In genomic region chr3:184377374-184377773, GRCh38 we compare ENCODE assay signal across 22 cellular contexts. TPM values are rescaled to one million over a fixed set of nuclear protein-coding genes. Genes with fewer than 3 reads are reported as not detected.
DNase-seq lines count a peak whose midpoint lies in the region; ATAC-seq, FAIRE-seq and TF ChIP-seq lines count a peak whose summit lies in the region.
"Had no signal": no experiment of that assay in that cellular context is flagged by ENCODE, and none has a peak within 500 bp of the region (broad histone marks: within the 10 kb centered on the region; RNA-seq: fewer than 3 reads in every experiment).

No MANE protein-coding gene starts in this region.

- H3K27ac Mint-ChIP-seq in nephron progenitor cell, result no peak overlapping the region
- no peak overlapping the region for H3K27ac Mint-ChIP-seq in activated CD4-positive, alpha-beta T cell treated with anti-CD3 and anti-CD28 coated beads, Interleukin-2, amount 10 ng/mL, durations not matched to agents 24 days and 14 days
- H3K27ac Mint-ChIP-seq: activated CD8-positive, alpha-beta T cell treated with anti-CD3 and anti-CD28 coated beads for 36 hours; activated naive CD4-positive, alpha-beta T cell treated with anti-CD3 and anti-CD28 coated beads, Interleukin-2, amount 50 U/mL, for 72 hours; T-helper 1 cell treated with Interleukin-12 subunit alpha and Interleukin-12 subunit beta and Interleukin-4 antibody, amounts not matched to agents 30 μg/mL and 1 μg/mL, for 36 hours had no signal

- H3K27ac ChIP-seq in BLaER1, result no peak overlapping the region
- peak overlapping the region; percentile 29; the same call in 1 of the 3 replicates for H3K27ac ChIP-seq in K562 (ENCODE audit: extremely low read depth, low read depth, low read length)
- H3K27ac ChIP-seq: tibial artery, VCaP had no signal

- H3K4me1 ChIP-seq in BLaER1, result peaks cover 23% of the 10 kb centered on the region; the same call in 1 of the 2 replicates
- H3K4me1 ChIP-seq in K562 (replicated peaks in 1 of 2; ENCODE audit: control insufficient read depth in 2 of 2, insufficient read depth in 2 of 2, low read length in 2 of 2), result peaks cover 5 to 34% of the 10 kb centered on the region in 2 experiments; a peak in 4 of 5 replicates

- peak overlapping the region; percentile 90 for H2AFZ ChIP-seq in K562 (ENCODE audit: low read depth, low read length)

- H3K4me3 ChIP-seq in BLaER1, result no peak overlapping the region
- no peak overlapping the region for H3K4me3 ChIP-seq in K562
- H3K4me3 ChIP-seq: tibial artery had no signal

- H3K4me2 ChIP-seq in BLaER1, result peak overlapping the region; percentile 5; the same call in 1 of the 2 replicates
- peak overlapping the region; percentile 66 for H3K4me2 ChIP-seq in K562 (ENCODE audit: insufficient read depth, low read length)

- TF ChIP-seq CTCF in K562 (IDR thresholded peaks at IDR 0.05 in 2 of 3, conservative IDR thresholded peaks at IDR 0.05 in 1 of 3; ENCODE audit: insufficient read depth in 2 of 3, low read depth in 1 of 3, low read length in 3 of 3) (no peak), nephron progenitor cell (IDR thresholded peaks at IDR 0.05) (no peak)

- H3K9ac ChIP-seq in BLaER1 (no peak overlapping the region), K562 (ENCODE audit: insufficient read depth in 1 of 2, low read depth in 2 of 2, low read length in 2 of 2) (peak overlapping the region; percentile 6 to 21; a peak in 2 of 4 replicates)

- H3K4me3 Mint-ChIP-seq in nephron progenitor cell, result peak overlapping the region; percentile 82
- H3K4me3 Mint-ChIP-seq in activated CD4-positive, alpha-beta T cell treated with anti-CD3 and anti-CD28 coated beads, Interleukin-2, amount 10 ng/mL, durations not matched to agents 24 days and 14 days, result no peak overlapping the region
- H3K4me3 Mint-ChIP-seq: activated CD8-positive, alpha-beta T cell treated with anti-CD3 and anti-CD28 coated beads for 36 hours; activated T-cell treated with anti-CD3 and anti-CD28 coated beads, Interleukin-2, amount 50 U/mL, for 4 hours; T-helper 1 cell treated with Interleukin-12 subunit alpha and Interleukin-12 subunit beta and Interleukin-4 antibody, amounts not matched to agents 30 μg/mL and 1 μg/mL, for 36 hours had no signal

- H3K36me3 ChIP-seq in BLaER1 (no peaks in the 10 kb centered on the region), K562 (ENCODE audit: control insufficient read depth, insufficient read depth, low read length) (no peaks in the 10 kb centered on the region)
- H3K36me3 ChIP-seq: tibial artery had no signal

- H4K20me1 ChIP-seq in BLaER1 (peaks cover 37% of the 10 kb centered on the region), K562 (replicated peaks; ENCODE audit: control insufficient read depth, insufficient read depth, low read length) (0 out of 2 replicates have a peak, but pooled peaks cover 5% of the 10 kb centered on the region)

- in situ Hi-C loops in K562 (cut with MboI), result no loop called here

- H3K4me1 Mint-ChIP-seq in nephron progenitor cell, result peaks cover 42% of the 10 kb centered on the region
- H3K4me1 Mint-ChIP-seq in activated CD4-positive, alpha-beta T cell treated with anti-CD3 and anti-CD28 coated beads, Interleukin-2, amount 10 ng/mL, durations not matched to agents 24 days and 14 days, result peaks cover 4% of the 10 kb centered on the region

- H3K9me1 ChIP-seq in K562 (ENCODE audit: control insufficient read depth, insufficient read depth, low read length), result no peaks in the 10 kb centered on the region

- BruUV-seq in K562 (replicated peaks; lab: Mats Ljungman, UMichigan), result no TSS peak

- H3K79me2 ChIP-seq in K562 (ENCODE audit: control insufficient read depth, insufficient read depth, low read length), result no peaks in the 10 kb centered on the region

- ATAC-seq in K562, result no peak
- ATAC-seq: activated CD8-positive, alpha-beta T cell treated with anti-CD3 and anti-CD28 coated beads for 36 hours; activated naive CD4-positive, alpha-beta T cell treated with anti-CD3 and anti-CD28 coated beads, Interleukin-2, amount 50 U/mL, for 72 hours; activated T-cell treated with anti-CD3 and anti-CD28 coated beads, Interleukin-2, amount 50 U/mL, for 4 hours had no signal

- CTCF ChIA-PET in K562 (lab: Yijun Ruan, JAX; ENCODE audit: low intra/inter-chr PET ratio), result no interaction called here

- H3K27me3 Mint-ChIP-seq in nephron progenitor cell (ENCODE audit: low read depth, poor library complexity), result peaks cover 46% of the 10 kb centered on the region
- H3K27me3 Mint-ChIP-seq in activated CD4-positive, alpha-beta T cell treated with anti-CD3 and anti-CD28 coated beads, Interleukin-2, amount 10 ng/mL, durations not matched to agents 24 days and 14 days, result peaks cover 58% of the 10 kb centered on the region

- no peak for FAIRE-seq in K562 (lab: Jason Lieb, UNC)
- FAIRE-seq: endometrium had no signal

- peak; percentile 80 for DNase-seq in NCI-H146 (lab: John Stamatoyannopoulos, UW)
- DNase-seq in K562 (ENCODE audit: extremely low read depth in 1 of 4, low spot score in 3 of 4), result no peak
- DNase-seq in nephron progenitor cell, result no peak
- no peak for DNase-seq in GF-D8 (lab: John Stamatoyannopoulos, UW)
- DNase-seq in NCI-H446 treated with DMSO at 0.1 percent for 48 hours (lab: John Stamatoyannopoulos, UW), result no peak
- DNase-seq in NCI-H1105 (lab: John Stamatoyannopoulos, UW), result no peak
- no peak for DNase-seq in activated CD4-positive, alpha-beta T cell treated with anti-CD3 and anti-CD28 coated beads, Interleukin-2, amount 10 ng/mL, durations not matched to agents 24 days and 14 days
- DNase-seq: activated CD8-positive, alpha-beta T cell treated with anti-CD3 and anti-CD28 coated beads for 36 hours; activated T-cell treated with anti-CD3 and anti-CD28 coated beads, Interleukin-2, amount 50 U/mL, for 4 hours; DND-41; hippocampal formation; NCI-H1092; NCI-H226; retina; stimulated activated naive CD4-positive, alpha-beta T cell; tibial artery had no signal

- intact Hi-C loops in K562 (cut with micrococcal nuclease), result loop anchor here (10.0 kb wide), 1 partner anchor 397 kb away; no protein-coding TSS in a partner anchor
- intact Hi-C loops in activated CD4-positive, alpha-beta T cell treated with anti-CD3 and anti-CD28 coated beads, Interleukin-2, amount 10 ng/mL, durations not matched to agents 24 days and 14 days (cut with micrococcal nuclease), result no loop called here

- no peak for TF ChIP-seq POLR2A in K562 (conservative IDR thresholded peaks at IDR 0.05)

- H3K9me3 Mint-ChIP-seq in nephron progenitor cell, result no peaks in the 10 kb centered on the region
- no peaks in the 10 kb centered on the region for H3K9me3 Mint-ChIP-seq in activated CD4-positive, alpha-beta T cell treated with anti-CD3 and anti-CD28 coated beads, Interleukin-2, amount 10 ng/mL, durations not matched to agents 24 days and 14 days
- H3K9me3 Mint-ChIP-seq: activated CD8-positive, alpha-beta T cell treated with anti-CD3 and anti-CD28 coated beads for 36 hours; activated naive CD4-positive, alpha-beta T cell treated with anti-CD3 and anti-CD28 coated beads, Interleukin-2, amount 50 U/mL, for 72 hours; activated T-cell treated with anti-CD3 and anti-CD28 coated beads, Interleukin-2, amount 50 U/mL, for 4 hours; T-helper 1 cell treated with Interleukin-12 subunit alpha and Interleukin-12 subunit beta and Interleukin-4 antibody, amounts not matched to agents 30 μg/mL and 1 μg/mL, for 36 hours had no signal

- H3K27me3 ChIP-seq in BLaER1 (peaks cover 55% of the 10 kb centered on the region), K562 (ENCODE audit: control insufficient read depth in 2 of 2, insufficient read depth in 2 of 2, low read length in 2 of 2) (peaks cover 18 to 24% of the 10 kb centered on the region in 2 experiments)

- H3K9me3 ChIP-seq in BLaER1 (no peaks in the 10 kb centered on the region), K562 (replicated peaks; ENCODE audit: control insufficient read depth, insufficient read depth, low read depth, low read length) (no peaks in the 10 kb centered on the region)
- H3K9me3 ChIP-seq: tibial artery had no signal

- peaks cover 7% of the 10 kb centered on the region for H3K36me3 Mint-ChIP-seq in nephron progenitor cell (ENCODE audit: low read depth)
- no peaks in the 10 kb centered on the region for H3K36me3 Mint-ChIP-seq in activated CD4-positive, alpha-beta T cell treated with anti-CD3 and anti-CD28 coated beads, Interleukin-2, amount 10 ng/mL, durations not matched to agents 24 days and 14 days (ENCODE audit: low read depth)
- H3K36me3 Mint-ChIP-seq: activated naive CD4-positive, alpha-beta T cell treated with anti-CD3 and anti-CD28 coated beads, Interleukin-2, amount 50 U/mL, for 72 hours had no signal

- POLR2A ChIA-PET in K562 (lab: Yijun Ruan, JAX), result interaction anchor here (0.6 to 1.3 kb wide), 6 partner anchors 9 to 335 kb away, joined by 3 to 7 read pairs (median 3); partner anchors contain the start of gene MAGEF1

- no peak for TF ChIP-seq RAD21 in K562 (CRISPR knock-in tag; conservative IDR thresholded peaks at IDR 0.05 in 1 of 2, IDR thresholded peaks at IDR 0.05 in 1 of 2)

- TF ChIP-seq EP300 in K562 (IDR thresholded peaks at IDR 0.05; ENCODE audit: low read length), result no peak

- WGBS in K562 (ENCODE audit: insufficient coverage, low coverage, missing lambda C conversion rate), result 59% methylated on average over 5 of the region's 5 CpGs

RNA-seq across cellular contexts. Expression of gene THPO, which starts 0.6 kb away (rescaled TPM):
- total RNA-seq in K562 (2011; cell fraction: chromatin; rRNA removed; ENCODE audit: low replicate concordance), result 1.6 and 3.6 TPM in 2 replicates
- total RNA-seq in K562 (2011; cell fraction: nucleolus; rRNA removed), result 1.3 and 3.7 TPM in 2 replicates
- 2.0 and 2.9 TPM in 2 replicates for total RNA-seq in K562 (2011; cell fraction: nucleoplasm; rRNA removed)
- total RNA-seq in K562 (2014; rRNA removed) (0.24 TPM in 1 of 2 replicates, not detected in the other), K562 (2014; rRNA removed; fragmentation: Illumina TruSeq; extraction: Trizol) (0.36 TPM in 1 of 2 replicates, not detected in the other), K562 (2015; rRNA removed; fragmentation: Illumina TruSeq; extraction: Trizol) (0.11 and 0.22 TPM in 2 replicates), K562 (2021) (0.40 and 0.62 TPM in 2 replicates)
- polyA plus RNA-seq in K562 (2011; rRNA removed) (0.18 and 0.56 TPM in 2 replicates), K562 (2014; fragmentation: Illumina TruSeq; extraction: Trizol) (0.64 and 1.1 TPM in 2 replicates), K562 (2014; fragmentation: Nextera tagmentation; extraction: Ambion mirVana) (under 1 TPM; 0.11 to 0.28 TPM), K562 (2014; rRNA removed) (0.34 and 0.50 TPM in 2 replicates)
- 0.29 and 2.3 TPM in 2 replicates for polyA plus RNA-seq in K562 (2011; cell fraction: cytosol; rRNA removed)
- polyA plus RNA-seq in K562 (2011; cell fraction: nucleus; rRNA removed), result 0.46 and 2.7 TPM in 2 replicates
- polyA plus RNA-seq in K562 (2012), result 0.60 and 0.68 TPM in 2 replicates
- 0.12 and 0.39 TPM in 2 replicates for polyA minus RNA-seq in K562 (2011; rRNA and poly(A)+ RNA removed)
- 1.1 TPM in 1 of 2 replicates, not detected in the other for polyA minus RNA-seq in K562 (2011; cell fraction: cytosol; rRNA and poly(A)+ RNA removed)
- polyA minus RNA-seq in K562 (2011; cell fraction: nucleus; rRNA and poly(A)+ RNA removed), result 0.33 and 1.8 TPM in 2 replicates
- not detected in 2 replicates for total RNA-seq in activated CD4-positive, alpha-beta T cell treated with anti-CD3 and anti-CD28 coated beads, Interleukin-2, amount 10 ng/mL, durations not matched to agents 24 days and 14 days
- total RNA-seq: A673; activated CD8-positive, alpha-beta T cell treated with anti-CD3 and anti-CD28 coated beads for 36 hours; activated naive CD4-positive, alpha-beta T cell treated with anti-CD3 and anti-CD28 coated beads, Interleukin-2, amount 50 U/mL, for 72 hours; activated T-cell treated with anti-CD3 and anti-CD28 coated beads, Interleukin-2, amount 50 U/mL, for 4 hours had no signal

RNA-seq across cellular contexts. Expression of gene CHRD, which starts 2.5 kb away (rescaled TPM):
- total RNA-seq in K562 (2011; cell fraction: chromatin; rRNA removed; ENCODE audit: low replicate concordance), result 9.8 and 27.8 TPM in 2 replicates
- total RNA-seq in K562 (2011; cell fraction: nucleolus; rRNA removed), result 17.6 and 22.0 TPM in 2 replicates
- 8.9 and 10.8 TPM in 2 replicates for total RNA-seq in K562 (2011; cell fraction: nucleoplasm; rRNA removed)
- total RNA-seq in K562 (2014; rRNA removed) (0.16 TPM in 1 of 2 replicates, not detected in the other), K562 (2014; rRNA removed; fragmentation: Illumina TruSeq; extraction: Trizol) (0.11 TPM in 1 of 2 replicates, not detected in the other), K562 (2015; rRNA removed; fragmentation: Illumina TruSeq; extraction: Trizol) (0.14 and 0.19 TPM in 2 replicates), K562 (2021) (0.63 and 1.3 TPM in 2 replicates)
- polyA plus RNA-seq in K562 (2011; rRNA removed) (0.55 and 1.1 TPM in 2 replicates), K562 (2014; fragmentation: Illumina TruSeq; extraction: Trizol) (0.11 and 0.15 TPM in 2 replicates), K562 (2014; fragmentation: Nextera tagmentation; extraction: Ambion mirVana) (not detected), K562 (2014; rRNA removed) (0.53 and 1.0 TPM in 2 replicates)
- 0.16 and 1.3 TPM in 2 replicates for polyA plus RNA-seq in K562 (2011; cell fraction: cytosol; rRNA removed)
- 8.8 and 30.5 TPM in 2 replicates for polyA plus RNA-seq in K562 (2011; cell fraction: nucleus; rRNA removed)
- 0.20 and 0.36 TPM in 2 replicates for polyA plus RNA-seq in K562 (2012)
- polyA minus RNA-seq in K562 (2011; rRNA and poly(A)+ RNA removed), result 0.06 and 0.21 TPM in 2 replicates
- 1.4 and 1.7 TPM in 2 replicates for polyA minus RNA-seq in K562 (2011; cell fraction: cytosol; rRNA and poly(A)+ RNA removed)
- polyA minus RNA-seq in K562 (2011; cell fraction: nucleus; rRNA and poly(A)+ RNA removed), result 2.0 and 4.7 TPM in 2 replicates
- total RNA-seq in activated CD4-positive, alpha-beta T cell treated with anti-CD3 and anti-CD28 coated beads, Interleukin-2, amount 10 ng/mL, durations not matched to agents 24 days and 14 days, result 0.07 TPM in 1 of 2 replicates, not detected in the other
- total RNA-seq: activated CD8-positive, alpha-beta T cell treated with anti-CD3 and anti-CD28 coated beads for 36 hours had no signal

RNA-seq across cellular contexts. Expression of gene POLR2H, which starts 15.9 kb away (rescaled TPM):
- total RNA-seq in K562 (2011; cell fraction: chromatin; rRNA removed; ENCODE audit: low replicate concordance), result 300 and 317 TPM in 2 replicates
- total RNA-seq in K562 (2011; cell fraction: nucleolus; rRNA removed), result 170 and 180 TPM in 2 replicates
- 229 and 244 TPM in 2 replicates for total RNA-seq in K562 (2011; cell fraction: nucleoplasm; rRNA removed)
- total RNA-seq in K562 (2014; rRNA removed) (128 and 149 TPM in 2 replicates), K562 (2014; rRNA removed; fragmentation: Illumina TruSeq; extraction: Trizol) (160 and 175 TPM in 2 replicates), K562 (2015; rRNA removed; fragmentation: Illumina TruSeq; extraction: Trizol) (145 and 147 TPM in 2 replicates), K562 (2021) (134 and 135 TPM in 2 replicates)
- polyA plus RNA-seq in K562 (2011; rRNA removed) (289 and 319 TPM in 2 replicates), K562 (2014; fragmentation: Illumina TruSeq; extraction: Trizol) (220 and 222 TPM in 2 replicates), K562 (2014; fragmentation: Nextera tagmentation; extraction: Ambion mirVana) (100 to 1,000 TPM; 502 to 512 TPM), K562 (2014; rRNA removed) (245 and 256 TPM in 2 replicates)
- 191 and 459 TPM in 2 replicates for polyA plus RNA-seq in K562 (2011; cell fraction: cytosol; rRNA removed)
- 324 and 334 TPM in 2 replicates for polyA plus RNA-seq in K562 (2011; cell fraction: nucleus; rRNA removed)
- polyA plus RNA-seq in K562 (2012), result 100 and 156 TPM in 2 replicates
- polyA minus RNA-seq in K562 (2011; rRNA and poly(A)+ RNA removed), result 167 and 184 TPM in 2 replicates
- polyA minus RNA-seq in K562 (2011; cell fraction: cytosol; rRNA and poly(A)+ RNA removed), result 56.9 and 60.7 TPM in 2 replicates
- polyA minus RNA-seq in K562 (2011; cell fraction: nucleus; rRNA and poly(A)+ RNA removed), result 51.2 and 86.4 TPM in 2 replicates
- 159 and 161 TPM in 2 replicates for total RNA-seq in activated CD4-positive, alpha-beta T cell treated with anti-CD3 and anti-CD28 coated beads, Interleukin-2, amount 10 ng/mL, durations not matched to agents 24 days and 14 days

RNA-seq across cellular contexts. Expression of gene CLCN2, which starts 16.0 kb away (rescaled TPM):
- 48.8 and 135 TPM in 2 replicates for total RNA-seq in K562 (2011; cell fraction: chromatin; rRNA removed; ENCODE audit: low replicate concordance)
- total RNA-seq in K562 (2011; cell fraction: nucleolus; rRNA removed), result 68.7 and 80.4 TPM in 2 replicates
- total RNA-seq in K562 (2011; cell fraction: nucleoplasm; rRNA removed), result 60.3 and 66.2 TPM in 2 replicates
- total RNA-seq in K562 (2014; rRNA removed) (8.9 and 12.9 TPM in 2 replicates), K562 (2014; rRNA removed; fragmentation: Illumina TruSeq; extraction: Trizol) (4.1 and 5.2 TPM in 2 replicates), K562 (2015; rRNA removed; fragmentation: Illumina TruSeq; extraction: Trizol) (6.9 TPM in 2 replicates), K562 (2021) (13.5 and 14.0 TPM in 2 replicates)
- polyA plus RNA-seq in K562 (2011; rRNA removed) (5.7 and 10.9 TPM in 2 replicates), K562 (2014; fragmentation: Illumina TruSeq; extraction: Trizol) (9.4 and 10.2 TPM in 2 replicates), K562 (2014; fragmentation: Nextera tagmentation; extraction: Ambion mirVana) (under 1 TPM; 0.10 to 0.39 TPM), K562 (2014; rRNA removed) (12.8 and 14.4 TPM in 2 replicates)
- 5.9 and 9.1 TPM in 2 replicates for polyA plus RNA-seq in K562 (2011; cell fraction: cytosol; rRNA removed)
- polyA plus RNA-seq in K562 (2011; cell fraction: nucleus; rRNA removed), result 58.7 and 74.2 TPM in 2 replicates
- polyA plus RNA-seq in K562 (2012), result 9.7 and 11.6 TPM in 2 replicates
- 7.4 and 9.0 TPM in 2 replicates for polyA minus RNA-seq in K562 (2011; rRNA and poly(A)+ RNA removed)
- polyA minus RNA-seq in K562 (2011; cell fraction: cytosol; rRNA and poly(A)+ RNA removed), result 6.6 and 7.6 TPM in 2 replicates
- polyA minus RNA-seq in K562 (2011; cell fraction: nucleus; rRNA and poly(A)+ RNA removed), result 30.6 and 37.0 TPM in 2 replicates
- total RNA-seq in activated CD4-positive, alpha-beta T cell treated with anti-CD3 and anti-CD28 coated beads, Interleukin-2, amount 10 ng/mL, durations not matched to agents 24 days and 14 days, result 8.3 and 8.4 TPM in 2 replicates

RNA-seq across cellular contexts. Expression of gene FAM131A, which starts 40.0 kb away (rescaled TPM):
- total RNA-seq in K562 (2011; cell fraction: chromatin; rRNA removed; ENCODE audit: low replicate concordance), result 29.4 and 66.9 TPM in 2 replicates
- 33.2 and 33.8 TPM in 2 replicates for total RNA-seq in K562 (2011; cell fraction: nucleolus; rRNA removed)
- 38.1 and 45.6 TPM in 2 replicates for total RNA-seq in K562 (2011; cell fraction: nucleoplasm; rRNA removed)
- 11.1 and 12.9 TPM in 2 replicates for total RNA-seq in K562 (2014; rRNA removed)
- 2.8 and 3.6 TPM in 2 replicates for total RNA-seq in K562 (2014; rRNA removed; fragmentation: Illumina TruSeq; extraction: Trizol)
- 4.3 and 5.3 TPM in 2 replicates for total RNA-seq in K562 (2015; rRNA removed; fragmentation: Illumina TruSeq; extraction: Trizol)
- total RNA-seq in K562 (2021), result 8.9 and 9.1 TPM in 2 replicates
- polyA plus RNA-seq in K562 (2011; rRNA removed), result 11.0 and 11.7 TPM in 2 replicates
- 16.4 and 28.8 TPM in 2 replicates for polyA plus RNA-seq in K562 (2011; cell fraction: cytosol; rRNA removed)
- 22.8 and 31.3 TPM in 2 replicates for polyA plus RNA-seq in K562 (2011; cell fraction: nucleus; rRNA removed)
- 7.3 and 11.6 TPM in 2 replicates for polyA plus RNA-seq in K562 (2012)
- 3.8 and 5.1 TPM in 2 replicates for polyA plus RNA-seq in K562 (2014; fragmentation: Illumina TruSeq; extraction: Trizol)
- polyA plus RNA-seq in K562 (2014; fragmentation: Nextera tagmentation; extraction: Ambion mirVana), result 1 to 10 TPM in 1 of 2 experiments, under 1 TPM in 1; 0.48 to 1.4 TPM
- 9.4 and 9.8 TPM in 2 replicates for polyA plus RNA-seq in K562 (2014; rRNA removed)
- 5.0 and 9.2 TPM in 2 replicates for polyA minus RNA-seq in K562 (2011; rRNA and poly(A)+ RNA removed)
- 5.5 and 12.1 TPM in 2 replicates for polyA minus RNA-seq in K562 (2011; cell fraction: cytosol; rRNA and poly(A)+ RNA removed)
- polyA minus RNA-seq in K562 (2011; cell fraction: nucleus; rRNA and poly(A)+ RNA removed), result 5.3 and 8.0 TPM in 2 replicates
- total RNA-seq in activated CD4-positive, alpha-beta T cell treated with anti-CD3 and anti-CD28 coated beads, Interleukin-2, amount 10 ng/mL, durations not matched to agents 24 days and 14 days, result 8.6 and 8.7 TPM in 2 replicates
